ENCODE assay signal across 11 cellular contexts in genomic region chr3:4828279-4829030, GRCh38.
A peak's percentile ranks its signal among the peaks of the same experiment; 100 is the strongest.
DNase-seq lines count a peak whose midpoint lies in the region; ATAC-seq and TF ChIP-seq lines count a peak whose summit lies in the region.
"Had no signal": no experiment of that assay in that cellular context is flagged by ENCODE, and none has a peak within 500 bp of the region (broad histone marks: within the 10 kb centered on the region; RNA-seq: fewer than 3 reads in every experiment).

No MANE protein-coding gene starts in this region.

- DNase-seq in BJ (ENCODE audit: low read depth) = peak; percentile 30
- DNase-seq in NOMO-1 treated with DMSO at 0.1 percent for 48 hours (lab: John Stamatoyannopoulos, UW; ENCODE audit: unreplicated experiment) = peak; percentile 36
- no peak for DNase-seq in effector memory CD4-positive, alpha-beta T cell
- no peak for DNase-seq in activated effector memory CD4-positive, alpha-beta T cell treated with Interleukin-2 at 50 U/mL for 16 hours
- DNase-seq in NK-92 treated with Interleukin-12 subunit alpha and Interleukin-12 subunit beta, amount 100 ng/mL, for 24 hours (lab: John Stamatoyannopoulos, UW) = no peak
- no peak for DNase-seq in RPMI8226
- DNase-seq: EL; stimulated activated CD4-positive, alpha-beta T cell treated with anti-CD3 and anti-CD28 coated beads, Interleukin-4, amount 100 ng/mL, for 4 hours had no signal

- peak overlapping the region; percentile 83 for H3K27ac ChIP-seq in effector memory CD4-positive, alpha-beta T cell (ENCODE audit: insufficient read depth, low read length, poor library complexity, severe bottlenecking)
- peak overlapping the region; percentile 42 for H3K27ac ChIP-seq in neutrophil

- peaks cover 92% of the 10 kb centered on the region for H3K4me1 ChIP-seq in effector memory CD4-positive, alpha-beta T cell (ENCODE audit: control insufficient read depth, insufficient read depth, low read length, poor library complexity, severe bottlenecking)
- peaks cover 65 to 68% of the 10 kb centered on the region in 2 experiments for H3K4me1 ChIP-seq in neutrophil (ENCODE audit: control insufficient read depth in 1 of 2, insufficient read depth in 1 of 2, low read depth in 1 of 2, low read length in 1 of 2)

- H3K4me3 ChIP-seq in BJ (ENCODE audit: low read depth, low read length) (no peak overlapping the region), neutrophil (ENCODE audit: low read depth in 1 of 2, low read length in 1 of 2) (peak overlapping the region in 1 of 2 experiments; percentile 11)
- peak overlapping the region; percentile 1 for H3K4me3 ChIP-seq in effector memory CD4-positive, alpha-beta T cell (ENCODE audit: insufficient read depth, low read depth, low read length, poor library complexity, severe bottlenecking)
- H3K4me3 ChIP-seq: body of pancreas had no signal

- H3K36me3 ChIP-seq in BJ (ENCODE audit: control insufficient read depth, insufficient read depth, low read length) (no peaks in the 10 kb centered on the region), neutrophil (no peaks in the 10 kb centered on the region)
- H3K36me3 ChIP-seq in effector memory CD4-positive, alpha-beta T cell (ENCODE audit: control insufficient read depth, insufficient read depth, low read length) = no peaks in the 10 kb centered on the region

- POLR2A ChIA-PET in BJ (lab: Charles Lee) = no interaction called here

- CTCF ChIA-PET in BJ (lab: Yijun Ruan, JAX) = interaction anchor here (0.6 to 1.2 kb wide), 2 partner anchors 13 to 44 kb away, joined by 3 read pairs; no protein-coding TSS in a partner anchor

- no peak for ATAC-seq in GM21423 (IDR thresholded peaks at IDR 0.05; ENCODE audit: unreplicated experiment)
- ATAC-seq: body of pancreas had no signal

- TF ChIP-seq CTCF in BJ (IDR thresholded peaks at IDR 0.05; ENCODE audit: insufficient read depth, low read depth, low read length) = no peak
- TF ChIP-seq CTCF in neutrophil (IDR thresholded peaks at IDR 0.05) = no peak

- no peaks in the 10 kb centered on the region for H3K9me3 ChIP-seq in effector memory CD4-positive, alpha-beta T cell (ENCODE audit: control insufficient read depth, low read length)
- no peaks in the 10 kb centered on the region for H3K9me3 ChIP-seq in neutrophil
- H3K9me3 ChIP-seq: body of pancreas had no signal

- H3K27me3 ChIP-seq in BJ (ENCODE audit: control insufficient read depth, insufficient read depth, low read length) = no peaks in the 10 kb centered on the region
- H3K27me3 ChIP-seq in effector memory CD4-positive, alpha-beta T cell (replicated peaks; ENCODE audit: control insufficient read depth, insufficient read depth, low read length, poor library complexity, severe bottlenecking) = no peaks in the 10 kb centered on the region
- H3K27me3 ChIP-seq in neutrophil = no peaks in the 10 kb centered on the region
- H3K27me3 ChIP-seq: body of pancreas had no signal

Comparison
In these comparisons a context has a peak if more than half of its experiments do, and no peak if none do; other contexts are left out.
1. DNase-seq: peak in BJ (single experiment) and NOMO-1 treated with DMSO at 0.1 percent for 48 hours (single experiment); none in effector memory CD4-positive, alpha-beta T cell (0 of 3), activated effector memory CD4-positive, alpha-beta T cell treated with Interleukin-2 at 50 U/mL for 16 hours (single experiment), NK-92 treated with Interleukin-12 subunit alpha and Interleukin-12 subunit beta, amount 100 ng/mL, for 24 hours (single experiment) and RPMI8226 (single experiment).